11 cellular contexts compared by ENCODE assay signal in genomic region chr13:77506874-77507273, GRCh38. TPM values are rescaled to one million over a fixed set of nuclear protein-coding genes. Genes with fewer than 3 reads are reported as not detected.
DNase-seq lines count a peak whose midpoint lies in the region; ATAC-seq, FAIRE-seq and TF ChIP-seq lines count a peak whose summit lies in the region.
"Had no signal": no experiment of that assay in that cellular context is flagged by ENCODE, and none has a peak within 500 bp of the region (broad histone marks: within the 10 kb centered on the region; RNA-seq: fewer than 3 reads in every experiment).

No MANE protein-coding gene starts in this region.

- H3K9ac ChIP-seq in liver (ENCODE audit: low read depth in 1 of 2, low read length in 2 of 2): no peak overlapping the region
- H3K9ac ChIP-seq in HepG2 (ENCODE audit: insufficient read depth, low read depth, low read length): no peak overlapping the region
- H3K9ac ChIP-seq in SK-N-SH: no peak overlapping the region

- peak; percentile 61 to 69 for TF ChIP-seq RAD21 in liver (IDR thresholded peaks at IDR 0.05)
- no peak for TF ChIP-seq RAD21 in HepG2 (CRISPR knock-in tag; IDR thresholded peaks at IDR 0.05)
- TF ChIP-seq RAD21 in SK-N-SH (IDR thresholded peaks at IDR 0.05; ENCODE audit: low read length): peak; percentile 45

- TF ChIP-seq EP300 in HepG2 (IDR thresholded peaks at IDR 0.05; ENCODE audit: low read depth in 2 of 2, low read length in 2 of 2) (no peak), HepG2 (CRISPR knock-in tag; IDR thresholded peaks at IDR 0.05; ENCODE audit: borderline replicate concordance) (no peak), SK-N-SH (IDR thresholded peaks at IDR 0.05; ENCODE audit: borderline replicate concordance in 1 of 2, low read depth in 1 of 2, low read length in 1 of 2) (no peak)

- H3K4me1 ChIP-seq in liver (ENCODE audit: control insufficient read depth in 4 of 4, insufficient read depth in 4 of 4, low read length in 3 of 4) (no peaks in the 10 kb centered on the region), HepG2 (ENCODE audit: insufficient read depth, low read length) (no peaks in the 10 kb centered on the region), SK-N-SH (ENCODE audit: control insufficient read depth in 1 of 2, insufficient read depth in 2 of 2, low read depth in 1 of 2, low read length in 1 of 2) (peaks cover 0 to 25% of the 10 kb centered on the region in 2 experiments)

- TF ChIP-seq POLR2A in HepG2 (IDR thresholded peaks at IDR 0.05; ENCODE audit: insufficient read depth in 1 of 2, low read depth in 2 of 2, low read length in 2 of 2): no peak

- no peak overlapping the region for H3K4me2 ChIP-seq in HepG2 (ENCODE audit: low read depth, low read length)
- H3K4me2 ChIP-seq in SK-N-SH: no peak overlapping the region

- H4K20me1 ChIP-seq in HepG2 (ENCODE audit: insufficient read depth, low read length) (no peaks in the 10 kb centered on the region), SK-N-SH (ENCODE audit: insufficient read depth) (peaks cover 9% of the 10 kb centered on the region; the same call in 1 of the 2 replicates)

- in situ Hi-C loops in HepG2 (cut with HindIII; ENCODE audit: extremely low pct_ligation_motif_present, low pct_unique_long_range_greater_than_20kb): no loop called here

- H3F3A ChIP-seq in SK-N-SH (replicated peaks; ENCODE audit: insufficient read depth): peaks cover 13% of the 10 kb centered on the region

- H3K9me3 ChIP-seq in liver (ENCODE audit: control insufficient read depth in 4 of 4, low read length in 3 of 4) (no peaks in the 10 kb centered on the region), HepG2 (ENCODE audit: low read length) (no peaks in the 10 kb centered on the region), SK-N-SH (no peaks in the 10 kb centered on the region)

- H3K36me3 ChIP-seq in liver (ENCODE audit: control insufficient read depth in 4 of 4, insufficient read depth in 3 of 4, low read depth in 1 of 4, low read length in 3 of 4) (no peaks in the 10 kb centered on the region), HepG2 (replicated peaks in 1 of 2; ENCODE audit: control insufficient read depth in 1 of 2, insufficient read depth in 2 of 2, low read length in 2 of 2) (no peaks in the 10 kb centered on the region), SK-N-SH (replicated peaks in 1 of 2; ENCODE audit: control insufficient read depth in 1 of 2, insufficient read depth in 2 of 2, low read length in 1 of 2) (no peaks in the 10 kb centered on the region)

- peak; percentile 45 for TF ChIP-seq CTCF in liver (IDR thresholded peaks at IDR 0.05; ENCODE audit: low read depth, low read length, missing input control)
- TF ChIP-seq CTCF in HepG2 (CRISPR knock-in tag; IDR thresholded peaks at IDR 0.05): no peak
- peak; percentile 44 for TF ChIP-seq CTCF in SK-N-SH (IDR thresholded peaks at IDR 0.05)

- H3K9me2 ChIP-seq in SK-N-SH: no peaks in the 10 kb centered on the region

- H2AFZ ChIP-seq in HepG2 (ENCODE audit: low read length): no peak overlapping the region
- H2AFZ ChIP-seq in SK-N-SH (ENCODE audit: low read depth): no peak overlapping the region

- CTCF ChIA-PET in HepG2 (lab: Yijun Ruan, JAX; ENCODE audit: low intra/inter-chr PET ratio, low total read pairs): no interaction called here
- CTCF ChIA-PET in SK-N-SH (lab: Yijun Ruan, JAX): interaction anchor here (0.7 to 1.6 kb wide), 4 partner anchors 12 to 58 kb away, joined by 3 to 6 read pairs (median 5); no protein-coding TSS in a partner anchor

- H3K79me2 ChIP-seq in HepG2 (ENCODE audit: insufficient read depth, low read length) (no peaks in the 10 kb centered on the region), SK-N-SH (ENCODE audit: insufficient read depth) (no peaks in the 10 kb centered on the region)

- H3K27ac ChIP-seq in liver (ENCODE audit: low read depth in 1 of 2, low read length in 2 of 2) (no peak overlapping the region), HepG2 (ENCODE audit: extremely low read length, insufficient read depth, low read length) (no peak overlapping the region), SK-N-SH (ENCODE audit: low read depth in 2 of 2, low read length in 1 of 2) (no peak overlapping the region)

- no peak for FAIRE-seq in HepG2 (lab: Jason Lieb, UNC)

- H3K27me3 ChIP-seq in liver (ENCODE audit: control insufficient read depth in 4 of 4, insufficient read depth in 4 of 4, low read length in 3 of 4) (peaks cover 0 to 4% (median 0%) of the 10 kb centered on the region in 4 donors), HepG2 (ENCODE audit: control insufficient read depth in 1 of 2, insufficient read depth in 2 of 2, low read length in 2 of 2) (no peaks in the 10 kb centered on the region), SK-N-SH (ENCODE audit: insufficient read depth) (no peaks in the 10 kb centered on the region; the same call in 1 of the 2 replicates)

- intact Hi-C loops in HepG2 (cut with micrococcal nuclease; ENCODE audit: unreplicated experiment): no loop called here

- POLR2A ChIA-PET in HepG2 (lab: Yijun Ruan, JAX): no interaction called here
- POLR2A ChIA-PET in SK-N-SH (lab: Yijun Ruan, JAX): no interaction called here

- DNase-seq in HepG2 (ENCODE audit: low spot score) (no peak), SK-N-SH (no peak), globus pallidus (ENCODE audit: low spot score) (peak; percentile 16), HuH-7.5 (ENCODE audit: low spot score) (no peak), amniotic stem cell (lab: John Stamatoyannopoulos, UW) (no peak)
- DNase-seq: activated CD4-positive, alpha-beta T cell treated with anti-CD3 and anti-CD28 coated beads for 36 hours; CD4-positive, alpha-beta memory T cell; stimulated activated CD4-positive, alpha-beta T cell treated with anti-CD3 and anti-CD28 coated beads, Interleukin-15, amount 100 ng/mL, for 24 hours had no signal

- 96% methylated on average over 3 of the region's 3 CpGs for WGBS in liver
- WGBS in HepG2 (ENCODE audit: low lambda C conversion rate): 97% methylated on average over 3 of the region's 3 CpGs
- WGBS in SK-N-SH (ENCODE audit: low lambda C conversion rate): 98% methylated on average over 3 of the region's 3 CpGs

- ATAC-seq in HepG2 (no peak), GM19395 (IDR thresholded peaks at IDR 0.05; ENCODE audit: unreplicated experiment) (no peak), GM18870 (IDR thresholded peaks at IDR 0.05; ENCODE audit: unreplicated experiment) (no peak)
- ATAC-seq: activated CD4-positive, alpha-beta T cell treated with anti-CD3 and anti-CD28 coated beads for 36 hours had no signal

- no peak overlapping the region for H3K4me3 ChIP-seq in liver (ENCODE audit: low read depth in 1 of 3, low read length in 3 of 3)
- no peak overlapping the region for H3K4me3 ChIP-seq in HepG2 (replicated peaks in 1 of 3; ENCODE audit: insufficient read depth in 1 of 3, low read depth in 2 of 3, low read length in 3 of 3)
- no peak overlapping the region for H3K4me3 ChIP-seq in SK-N-SH (ENCODE audit: low read depth in 2 of 2, low read length in 1 of 2)

- BruUV-seq in HepG2 (replicated peaks; lab: Mats Ljungman, UMichigan): no TSS peak

TF ChIP-seq in HepG2, 621 proteins besides CTCF, POLR2A, EP300 and RAD21 (continues in another document):
- TF ChIP-seq SALL2 (CRISPR knock-in tag; IDR thresholded peaks at IDR 0.05) (no peak), SMAD9 (CRISPR knock-in tag; IDR thresholded peaks at IDR 0.05) (no peak), GATAD1 (CRISPR knock-in tag; IDR thresholded peaks at IDR 0.05) (no peak), ZNF24 (IDR thresholded peaks at IDR 0.05) (no peak), SP140L (CRISPR knock-in tag; IDR thresholded peaks at IDR 0.05; ENCODE audit: borderline replicate concordance) (no peak), ARNT2 (CRISPR knock-in tag; IDR thresholded peaks at IDR 0.05; ENCODE audit: low read depth) (no peak)

TF ChIP-seq in SK-N-SH, 30 proteins besides CTCF, POLR2A, EP300 and RAD21:
- 0 out of 2 replicates have a peak, but pooled peaks have one; percentile 26 for TF ChIP-seq PBX3 (IDR thresholded peaks at IDR 0.05)
- no peak for TF ChIP-seq RCOR1 (IDR thresholded peaks at IDR 0.05; ENCODE audit: low read length)
TF ChIP-seq in SK-N-SH: peak in this region for 1.

RNA-seq across cellular contexts. Expression of gene SCEL, which starts 28.6 kb away (rescaled TPM):
- total RNA-seq in liver: not detected
- under 1 TPM in 1 of 2 donors, not detected in 1; 0.02 TPM for polyA plus RNA-seq in liver
- not detected in 2 replicates for total RNA-seq in HepG2 (2016; rRNA removed; fragmentation: Illumina TruSeq; extraction: Trizol)
- total RNA-seq in HepG2 (2016; cell fraction: cytosol; rRNA removed; fragmentation: Illumina TruSeq; extraction: Trizol; ENCODE audit: low read depth): not detected in 2 replicates
- total RNA-seq in HepG2 (2016; cell fraction: insoluble cytoplasmic fraction; rRNA removed; fragmentation: Illumina TruSeq; extraction: Trizol): not detected in 2 replicates
- not detected in 2 replicates for total RNA-seq in HepG2 (2016; cell fraction: membrane; rRNA removed; fragmentation: Illumina TruSeq; extraction: Trizol)
- total RNA-seq in HepG2 (2016; cell fraction: nucleus; rRNA removed; fragmentation: Illumina TruSeq; extraction: Trizol): not detected in 2 replicates
- not detected in 2 replicates for polyA plus RNA-seq in HepG2 (2011; rRNA removed)
- not detected in 2 replicates for polyA plus RNA-seq in HepG2 (2011; cell fraction: cytosol; rRNA removed)
- polyA plus RNA-seq in HepG2 (2011; cell fraction: nucleus; rRNA removed): 0.07 TPM in 1 of 2 replicates, not detected in the other
- polyA plus RNA-seq in HepG2 (2012): not detected in 2 replicates
- not detected in 2 replicates for polyA plus RNA-seq in HepG2 (2016; cell fraction: cytosol; fragmentation: Illumina TruSeq; extraction: Trizol; ENCODE audit: low read depth)
- polyA plus RNA-seq in HepG2 (2016; cell fraction: insoluble cytoplasmic fraction; fragmentation: Illumina TruSeq; extraction: Trizol; ENCODE audit: low read depth): not detected in 2 replicates
- not detected in 2 replicates for polyA plus RNA-seq in HepG2 (2016; cell fraction: membrane; fragmentation: Illumina TruSeq; extraction: Trizol; ENCODE audit: low read depth)
- polyA plus RNA-seq in HepG2 (2016; cell fraction: nucleus; fragmentation: Illumina TruSeq; extraction: Trizol; ENCODE audit: insufficient read depth, low read depth): not detected in 2 replicates
- polyA minus RNA-seq in HepG2 (2011; rRNA and poly(A)+ RNA removed; ENCODE audit: low replicate concordance): not detected in 2 replicates
- not detected in 2 replicates for polyA minus RNA-seq in HepG2 (2011; cell fraction: cytosol; rRNA and poly(A)+ RNA removed)
- polyA minus RNA-seq in HepG2 (2011; cell fraction: nucleus; rRNA and poly(A)+ RNA removed): not detected in 2 replicates
- 0.02 and 0.03 TPM in 2 replicates for polyA plus RNA-seq in SK-N-SH (2012; rRNA removed)
- 0.01 TPM in 2 replicates for polyA plus RNA-seq in SK-N-SH (2012; cell fraction: cytosol; rRNA removed)
- polyA plus RNA-seq in SK-N-SH (2012; cell fraction: nucleus; rRNA removed): 0.01 TPM in 1 of 2 replicates, not detected in the other
- total RNA-seq: activated CD4-positive, alpha-beta T cell treated with anti-CD3 and anti-CD28 coated beads for 36 hours; CD4-positive, alpha-beta memory T cell had no signal
- polyA plus RNA-seq: CD4-positive, alpha-beta memory T cell had no signal
